Comparison of ENCODE assay signal across 8 cellular contexts in genomic region chr13:33285420-33286124, GRCh38. TPM values are rescaled to one million over a fixed set of nuclear protein-coding genes. Genes with fewer than 3 reads are reported as not detected.
A peak's percentile ranks its signal among the peaks of the same experiment; 100 is the strongest.
DNase-seq lines count a peak whose midpoint lies in the region; ATAC-seq and TF ChIP-seq lines count a peak whose summit lies in the region.

A gene with protein sequence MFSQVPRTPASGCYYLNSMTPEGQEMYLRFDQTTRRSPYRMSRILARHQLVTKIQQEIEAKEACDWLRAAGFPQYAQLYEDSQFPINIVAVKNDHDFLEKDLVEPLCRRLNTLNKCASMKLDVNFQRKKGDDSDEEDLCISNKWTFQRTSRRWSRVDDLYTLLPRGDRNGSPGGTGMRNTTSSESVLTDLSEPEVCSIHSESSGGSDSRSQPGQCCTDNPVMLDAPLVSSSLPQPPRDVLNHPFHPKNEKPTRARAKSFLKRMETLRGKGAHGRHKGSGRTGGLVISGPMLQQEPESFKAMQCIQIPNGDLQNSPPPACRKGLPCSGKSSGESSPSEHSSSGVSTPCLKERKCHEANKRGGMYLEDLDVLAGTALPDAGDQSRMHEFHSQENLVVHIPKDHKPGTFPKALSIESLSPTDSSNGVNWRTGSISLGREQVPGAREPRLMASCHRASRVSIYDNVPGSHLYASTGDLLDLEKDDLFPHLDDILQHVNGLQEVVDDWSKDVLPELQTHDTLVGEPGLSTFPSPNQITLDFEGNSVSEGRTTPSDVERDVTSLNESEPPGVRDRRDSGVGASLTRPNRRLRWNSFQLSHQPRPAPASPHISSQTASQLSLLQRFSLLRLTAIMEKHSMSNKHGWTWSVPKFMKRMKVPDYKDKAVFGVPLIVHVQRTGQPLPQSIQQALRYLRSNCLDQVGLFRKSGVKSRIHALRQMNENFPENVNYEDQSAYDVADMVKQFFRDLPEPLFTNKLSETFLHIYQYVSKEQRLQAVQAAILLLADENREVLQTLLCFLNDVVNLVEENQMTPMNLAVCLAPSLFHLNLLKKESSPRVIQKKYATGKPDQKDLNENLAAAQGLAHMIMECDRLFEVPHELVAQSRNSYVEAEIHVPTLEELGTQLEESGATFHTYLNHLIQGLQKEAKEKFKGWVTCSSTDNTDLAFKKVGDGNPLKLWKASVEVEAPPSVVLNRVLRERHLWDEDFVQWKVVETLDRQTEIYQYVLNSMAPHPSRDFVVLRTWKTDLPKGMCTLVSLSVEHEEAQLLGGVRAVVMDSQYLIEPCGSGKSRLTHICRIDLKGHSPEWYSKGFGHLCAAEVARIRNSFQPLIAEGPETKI (minus strand): TSS chr13:33285755. CDS start chr13:33285638, 117 bp downstream.

- H3K9me3 ChIP-seq in endodermal cell (ENCODE audit: control insufficient read depth, low read length) = no peaks in the 10 kb centered on the region
- H3K9me3 ChIP-seq in right lobe of liver = no peaks in the 10 kb centered on the region

- no peaks in the 10 kb centered on the region for H3K4me1 ChIP-seq in endodermal cell (ENCODE audit: control insufficient read depth, insufficient read depth, low read length)
- H3K4me1 ChIP-seq in right lobe of liver = peaks cover 0 to 34% (median 7%) of the 10 kb centered on the region in 4 donors

- TF ChIP-seq CTCF in endodermal cell (conservative IDR thresholded peaks at IDR 0.05) (peak; percentile 63), right lobe of liver (IDR thresholded peaks at IDR 0.05) (peak; percentile 19 to 47 (median 26))

- peak within 1 kb of the TSS; percentile 88 for H3K27ac Mint-ChIP-seq in endodermal cell
- peak within 1 kb of the TSS; percentile 88 for H3K27ac Mint-ChIP-seq in stimulated activated naive B cell treated with anti-CD40 and anti-IgM and Interleukin-4, amounts not matched to agents 10 μg/mL and 1 μg/mL and 100 μg/mL, for 72 hours

- H3K36me3 ChIP-seq in endodermal cell (ENCODE audit: control insufficient read depth, insufficient read depth, low read length) = no peaks in the 10 kb centered on the region
- no peaks in the 10 kb centered on the region for H3K36me3 ChIP-seq in right lobe of liver

- intact Hi-C loops in right lobe of liver (cut with DNase I) = no loop called here

- H3K27me3 ChIP-seq in endodermal cell (ENCODE audit: control insufficient read depth, insufficient read depth, low read length, poor library complexity, severe bottlenecking) (no peaks in the 10 kb centered on the region), right lobe of liver (no peaks in the 10 kb centered on the region)

- no peaks in the 10 kb centered on the region for H3K36me3 Mint-ChIP-seq in endodermal cell (ENCODE audit: low read depth)
- H3K36me3 Mint-ChIP-seq in stimulated activated naive B cell treated with anti-CD40 and anti-IgM and Interleukin-4, amounts not matched to agents 10 μg/mL and 1 μg/mL and 100 μg/mL, for 72 hours = no peaks in the 10 kb centered on the region

- H3K27me3 Mint-ChIP-seq in endodermal cell (ENCODE audit: insufficient read depth) = peaks cover 8% of the 10 kb centered on the region
- H3K27me3 Mint-ChIP-seq in stimulated activated naive B cell treated with anti-CD40 and anti-IgM and Interleukin-4, amounts not matched to agents 10 μg/mL and 1 μg/mL and 100 μg/mL, for 72 hours = peaks cover 32 to 41% of the 10 kb centered on the region in 2 donors

- H3K27ac ChIP-seq in endodermal cell (ENCODE audit: low read depth, low read length) (no peak within 1 kb of the TSS), right lobe of liver (peak within 1 kb of the TSS; percentile 85 to 94 (median 91))

- ATAC-seq in GM19463 (IDR thresholded peaks at IDR 0.05; ENCODE audit: unreplicated experiment) (peak; percentile 79), right lobe of liver (peak; percentile 91 to 97 (median 94))
- peak; percentile 63 to 77 for ATAC-seq in stimulated activated naive B cell treated with anti-CD40 and anti-IgM and Interleukin-4, amounts not matched to agents 10 μg/mL and 1 μg/mL and 100 μg/mL, for 72 hours (replicated peaks)

- H3K9me3 Mint-ChIP-seq in endodermal cell = no peaks in the 10 kb centered on the region
- no peaks in the 10 kb centered on the region for H3K9me3 Mint-ChIP-seq in stimulated activated naive B cell treated with anti-CD40 and anti-IgM and Interleukin-4, amounts not matched to agents 10 μg/mL and 1 μg/mL and 100 μg/mL, for 72 hours

- peak within 1 kb of the TSS; percentile 67 for H3K4me3 Mint-ChIP-seq in endodermal cell
- H3K4me3 Mint-ChIP-seq in stimulated activated naive B cell treated with anti-CD40 and anti-IgM and Interleukin-4, amounts not matched to agents 10 μg/mL and 1 μg/mL and 100 μg/mL, for 72 hours = peak within 1 kb of the TSS; percentile 88 to 90

- WGBS in endodermal cell (ENCODE audit: insufficient coverage in 1 of 2, insufficient read length in 1 of 2), 2 experiments = 19 to 20% methylated on average over 11 to 20 of the region's 20 CpGs
- WGBS in right lobe of liver (ENCODE audit: insufficient coverage, low coverage, low lambda C conversion rate, missing lambda C conversion rate) = under 1% methylated on average over 20 of the region's 20 CpGs

- H3K4me3 ChIP-seq in endodermal cell (ENCODE audit: low read length) = peak within 1 kb of the TSS; percentile 80
- H3K4me3 ChIP-seq in right lobe of liver = peak within 1 kb of the TSS; percentile 59 to 69 (median 65)

- peak; percentile 99 for DNase-seq in ELF-1 (ENCODE audit: low read depth, low spot score)
- peak; percentile 86 for DNase-seq in HS-27A (ENCODE audit: low read depth)
- peak; percentile 93 for DNase-seq in SW480 (ENCODE audit: low spot score)
- peak; percentile 98 for DNase-seq in endodermal cell
- DNase-seq in right lobe of liver = peak; percentile 90 to 96 (median 91)
- DNase-seq in stimulated activated naive B cell treated with anti-CD40 and anti-IgM and Interleukin-4, amounts not matched to agents 10 μg/mL and 1 μg/mL and 100 μg/mL, for 72 hours = no peak
- no peak for DNase-seq in stimulated activated naive CD4-positive, alpha-beta T cell treated with Interleukin-2 at 50 U/mL for 16 hours (lab: John Stamatoyannopoulos, UW)

- H3K9ac ChIP-seq in endodermal cell (ENCODE audit: extremely low read depth, low read length, poor library complexity, severe bottlenecking) = peak within 1 kb of the TSS; percentile 45

- peak; percentile 98 for TF ChIP-seq POLR2A in right lobe of liver (IDR thresholded peaks at IDR 0.05)

- H3K4me1 Mint-ChIP-seq in endodermal cell = peaks cover 14% of the 10 kb centered on the region
- H3K4me1 Mint-ChIP-seq in stimulated activated naive B cell treated with anti-CD40 and anti-IgM and Interleukin-4, amounts not matched to agents 10 μg/mL and 1 μg/mL and 100 μg/mL, for 72 hours = peaks cover 10 to 18% of the 10 kb centered on the region in 2 donors

RNA-seq across cellular contexts. Expression of the gene that starts here (rescaled TPM):
- 1 to 10 TPM; 2.5 to 3.7 TPM for total RNA-seq in endodermal cell
- polyA plus RNA-seq in endodermal cell (2013, experiment 1 of 2) = 2.2 TPM
- polyA plus RNA-seq in endodermal cell (2013, experiment 2 of 2) = 3.0 TPM
- 10 to 100 TPM in 3 of 6 experiments, 1 to 10 TPM in 3; 7.0 to 16.1 (median 9.8) TPM for total RNA-seq in right lobe of liver

Comparison
In these comparisons a context has a peak if more than half of its experiments do, and no peak if none do; other contexts are left out.
1. DNase-seq: peak in ELF-1 (single experiment), HS-27A (single experiment), SW480 (single experiment), endodermal cell (single experiment) and right lobe of liver (3 of 3); none in stimulated activated naive B cell treated with anti-CD40 and anti-IgM and Interleukin-4, amounts not matched to agents 10 μg/mL and 1 μg/mL and 100 μg/mL, for 72 hours (single experiment) and stimulated activated naive CD4-positive, alpha-beta T cell treated with Interleukin-2 at 50 U/mL for 16 hours (single experiment).
2. Peak in every context shown above with its lines, with median percentiles within 50 percentile points of each other: ATAC-seq.